ENCODE assay signal across 10 cellular contexts in genomic region chr3:188780188-188781147, GRCh38.
DNase-seq lines count a peak whose midpoint lies in the region; ATAC-seq, FAIRE-seq and TF ChIP-seq lines count a peak whose summit lies in the region.
"Had no signal": no experiment of that assay in that cellular context is flagged by ENCODE, and none has a peak within 500 bp of the region (broad histone marks: within the 10 kb centered on the region; RNA-seq: fewer than 3 reads in every experiment).

No MANE protein-coding gene starts in this region.

- H3K4me3 Mint-ChIP-seq in activated CD8-positive, alpha-beta memory T cell treated with anti-CD3 and anti-CD28 coated beads, Interleukin-2, amount 10 ng/mL, durations not matched to agents 7 days and 5 days = no peak overlapping the region

- H3K4me1 ChIP-seq in pancreas = peaks cover 0 to 46% (median 10%) of the 10 kb centered on the region in 3 donors

- 81 to 87% methylated on average over 5 of the region's 5 CpGs for WGBS in pancreas, 2 donors

- no peak overlapping the region for H3K27ac Mint-ChIP-seq in activated CD8-positive, alpha-beta memory T cell treated with anti-CD3 and anti-CD28 coated beads, Interleukin-2, amount 10 ng/mL, durations not matched to agents 7 days and 5 days

- H3K9me3 ChIP-seq in pancreas = no peaks in the 10 kb centered on the region
- H3K9me3 ChIP-seq: A549 had no signal

- H3K36me3 ChIP-seq in pancreas = no peaks in the 10 kb centered on the region

- peaks cover 4% of the 10 kb centered on the region for H3K36me3 Mint-ChIP-seq in activated CD8-positive, alpha-beta memory T cell treated with anti-CD3 and anti-CD28 coated beads, Interleukin-2, amount 10 ng/mL, durations not matched to agents 7 days and 5 days

- peaks cover 10% of the 10 kb centered on the region for H3K4me1 Mint-ChIP-seq in activated CD8-positive, alpha-beta memory T cell treated with anti-CD3 and anti-CD28 coated beads, Interleukin-2, amount 10 ng/mL, durations not matched to agents 7 days and 5 days

- H3K27me3 ChIP-seq in pancreas = no peaks in the 10 kb centered on the region

- H3K27ac ChIP-seq in pancreas = peak overlapping the region in 2 of 4 donors; percentile 21 to 28
- H3K27ac ChIP-seq: A549 had no signal

- ATAC-seq in Right ventricle myocardium inferior (peak; percentile 86), pancreas (peak in 3 of 4 donors; percentile 58 to 81 (median 72)), HG03457 (IDR thresholded peaks at IDR 0.05; ENCODE audit: unreplicated experiment) (no peak), HG03159 (IDR thresholded peaks at IDR 0.05; ENCODE audit: unreplicated experiment) (no peak)
- no peak for ATAC-seq in activated CD8-positive, alpha-beta memory T cell treated with anti-CD3 and anti-CD28 coated beads, Interleukin-2, amount 10 ng/mL, durations not matched to agents 7 days and 5 days
- ATAC-seq: A549 had no signal

- no peak overlapping the region for H3K4me3 ChIP-seq in fibroblast of the aortic adventitia (ENCODE audit: low read depth, low read length)
- no peak overlapping the region for H3K4me3 ChIP-seq in pancreas
- H3K4me3 ChIP-seq: A549 had no signal

- DNase-seq in Right ventricle myocardium inferior (ENCODE audit: missing footprints) = no peak
- DNase-seq in cardiac septum (ENCODE audit: low spot score) = no peak
- peak; percentile 57 for DNase-seq in fibroblast of the aortic adventitia (ENCODE audit: low read depth)
- peak in 1 of 6 donors; percentile 28 for DNase-seq in pancreas
- no peak for DNase-seq in NCI-H2107 (lab: John Stamatoyannopoulos, UW)
- no peak for DNase-seq in activated CD8-positive, alpha-beta memory T cell treated with anti-CD3 and anti-CD28 coated beads, Interleukin-2, amount 10 ng/mL, durations not matched to agents 7 days and 5 days
- DNase-seq: EL had no signal

- CTCF ChIA-PET in activated CD8-positive, alpha-beta memory T cell treated with anti-CD3 and anti-CD28 coated beads, Interleukin-2, amount 10 ng/mL, durations not matched to agents 7 days and 5 days (lab: Charles Lee) = no interaction called here

- no peaks in the 10 kb centered on the region for H3K9me3 Mint-ChIP-seq in activated CD8-positive, alpha-beta memory T cell treated with anti-CD3 and anti-CD28 coated beads, Interleukin-2, amount 10 ng/mL, durations not matched to agents 7 days and 5 days (ENCODE audit: low read depth)

- no peak for FAIRE-seq in pancreas (lab: Jason Lieb, UNC)
- FAIRE-seq: A549 had no signal

- TF ChIP-seq CTCF in fibroblast of the aortic adventitia (IDR thresholded peaks at IDR 0.05; ENCODE audit: insufficient read depth, low read length) (no peak), pancreas (IDR thresholded peaks at IDR 0.05) (no peak)

- intact Hi-C loops in Right ventricle myocardium inferior (cut with DNase I) (no loop called here), cardiac septum (cut with DNase I) (loop anchor here (5.0 kb wide), 1 partner anchor 167 kb away; no protein-coding TSS in a partner anchor), pancreas (cut with DNase I) (no loop called here)

- no peaks in the 10 kb centered on the region for H3K27me3 Mint-ChIP-seq in activated CD8-positive, alpha-beta memory T cell treated with anti-CD3 and anti-CD28 coated beads, Interleukin-2, amount 10 ng/mL, durations not matched to agents 7 days and 5 days

Comparison
In these comparisons a context has a peak if more than half of its experiments do, and no peak if none do; other contexts are left out.
1. ATAC-seq: peak in Right ventricle myocardium inferior (single experiment) and pancreas (3 of 4); none in HG03457 (single experiment), HG03159 (single experiment) and activated CD8-positive, alpha-beta memory T cell treated with anti-CD3 and anti-CD28 coated beads, Interleukin-2, amount 10 ng/mL, durations not matched to agents 7 days and 5 days (single experiment).